8 cellular contexts compared by ENCODE assay signal in genomic region chr2:168775837-168776236, GRCh38. TPM values are rescaled to one million over a fixed set of nuclear protein-coding genes. Genes with fewer than 3 reads are reported as not detected.
"Had no signal": no experiment of that assay in that cellular context is flagged by ENCODE, and none has a peak within 500 bp of the region (broad histone marks: within the 10 kb centered on the region; RNA-seq: fewer than 3 reads in every experiment).

No MANE protein-coding gene starts in this region.

- FAIRE-seq: HTR-8/SVneo had no signal

- H3K27ac Mint-ChIP-seq: IgD-negative memory B cell had no signal

- H3K4me1 Mint-ChIP-seq: IgD-negative memory B cell had no signal

- H3K27ac ChIP-seq: HL-60, KMS-11 had no signal

- H3K9ac ChIP-seq: KMS-11 had no signal

- DNase-seq: IMR-90, KBM-7, KG1 had no signal

- H3K4me3 Mint-ChIP-seq: IgD-negative memory B cell had no signal

- H3K27me3 Mint-ChIP-seq: IgD-negative memory B cell had no signal

- H3K4me2 ChIP-seq: KMS-11 had no signal

RNA-seq across cellular contexts. Expression of gene NOSTRIN, which starts 26.6 kb away (rescaled TPM):
- total RNA-seq: HT1080 had no signal
- polyA plus RNA-seq: IgD-negative memory B cell had no signal
